ENCODE assay signal across 1 cellular context in the genomic region with DNA sequence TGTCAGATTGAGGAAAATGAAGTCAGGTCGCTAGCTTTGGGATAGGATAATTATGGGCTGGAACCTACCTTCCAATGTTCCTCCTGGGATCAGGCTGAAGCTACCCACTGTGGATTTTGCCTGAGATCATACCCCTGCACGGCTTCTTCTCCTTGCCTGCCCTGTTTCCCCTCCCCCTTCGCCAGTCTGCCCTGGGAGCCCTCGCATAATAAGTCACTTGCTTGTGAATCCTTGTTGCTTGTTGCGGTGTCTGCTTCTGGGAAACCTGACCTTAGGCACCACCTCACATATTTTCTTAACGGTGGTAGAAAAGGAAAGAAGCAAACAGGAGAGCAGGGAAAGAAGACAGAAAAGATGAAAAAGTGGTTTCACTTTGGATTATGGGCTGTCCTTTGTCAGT.
TF ChIP-seq lines count a peak whose summit lies in the region.

No MANE protein-coding gene starts in this region.

TF ChIP-seq in GM23338, 12 proteins besides CTCF, POLR2A, EP300 and RAD21 (continued from another document):
- TF ChIP-seq, protein P1, sequence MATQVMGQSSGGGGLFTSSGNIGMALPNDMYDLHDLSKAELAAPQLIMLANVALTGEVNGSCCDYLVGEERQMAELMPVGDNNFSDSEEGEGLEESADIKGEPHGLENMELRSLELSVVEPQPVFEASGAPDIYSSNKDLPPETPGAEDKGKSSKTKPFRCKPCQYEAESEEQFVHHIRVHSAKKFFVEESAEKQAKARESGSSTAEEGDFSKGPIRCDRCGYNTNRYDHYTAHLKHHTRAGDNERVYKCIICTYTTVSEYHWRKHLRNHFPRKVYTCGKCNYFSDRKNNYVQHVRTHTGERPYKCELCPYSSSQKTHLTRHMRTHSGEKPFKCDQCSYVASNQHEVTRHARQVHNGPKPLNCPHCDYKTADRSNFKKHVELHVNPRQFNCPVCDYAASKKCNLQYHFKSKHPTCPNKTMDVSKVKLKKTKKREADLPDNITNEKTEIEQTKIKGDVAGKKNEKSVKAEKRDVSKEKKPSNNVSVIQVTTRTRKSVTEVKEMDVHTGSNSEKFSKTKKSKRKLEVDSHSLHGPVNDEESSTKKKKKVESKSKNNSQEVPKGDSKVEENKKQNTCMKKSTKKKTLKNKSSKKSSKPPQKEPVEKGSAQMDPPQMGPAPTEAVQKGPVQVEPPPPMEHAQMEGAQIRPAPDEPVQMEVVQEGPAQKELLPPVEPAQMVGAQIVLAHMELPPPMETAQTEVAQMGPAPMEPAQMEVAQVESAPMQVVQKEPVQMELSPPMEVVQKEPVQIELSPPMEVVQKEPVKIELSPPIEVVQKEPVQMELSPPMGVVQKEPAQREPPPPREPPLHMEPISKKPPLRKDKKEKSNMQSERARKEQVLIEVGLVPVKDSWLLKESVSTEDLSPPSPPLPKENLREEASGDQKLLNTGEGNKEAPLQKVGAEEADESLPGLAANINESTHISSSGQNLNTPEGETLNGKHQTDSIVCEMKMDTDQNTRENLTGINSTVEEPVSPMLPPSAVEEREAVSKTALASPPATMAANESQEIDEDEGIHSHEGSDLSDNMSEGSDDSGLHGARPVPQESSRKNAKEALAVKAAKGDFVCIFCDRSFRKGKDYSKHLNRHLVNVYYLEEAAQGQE (IDR thresholded peaks at IDR 0.05; ENCODE audit: unreplicated experiment): no peak
- no peak for TF ChIP-seq CREB1 (CRISPR knock-in tag; IDR thresholded peaks at IDR 0.05; ENCODE audit: low read depth)
- TF ChIP-seq, protein P2, sequence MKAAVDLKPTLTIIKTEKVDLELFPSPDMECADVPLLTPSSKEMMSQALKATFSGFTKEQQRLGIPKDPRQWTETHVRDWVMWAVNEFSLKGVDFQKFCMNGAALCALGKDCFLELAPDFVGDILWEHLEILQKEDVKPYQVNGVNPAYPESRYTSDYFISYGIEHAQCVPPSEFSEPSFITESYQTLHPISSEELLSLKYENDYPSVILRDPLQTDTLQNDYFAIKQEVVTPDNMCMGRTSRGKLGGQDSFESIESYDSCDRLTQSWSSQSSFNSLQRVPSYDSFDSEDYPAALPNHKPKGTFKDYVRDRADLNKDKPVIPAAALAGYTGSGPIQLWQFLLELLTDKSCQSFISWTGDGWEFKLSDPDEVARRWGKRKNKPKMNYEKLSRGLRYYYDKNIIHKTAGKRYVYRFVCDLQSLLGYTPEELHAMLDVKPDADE (IDR thresholded peaks at IDR 0.05): no peak
- no peak for TF ChIP-seq ZNF331 (CRISPR knock-in tag; IDR thresholded peaks at IDR 0.05; ENCODE audit: low read depth)
- TF ChIP-seq JUNB (IDR thresholded peaks at IDR 0.05; ENCODE audit: unreplicated experiment): no peak
- TF ChIP-seq NANOG (IDR thresholded peaks at IDR 0.05; ENCODE audit: borderline replicate concordance): no peak
- TF ChIP-seq, protein P3, sequence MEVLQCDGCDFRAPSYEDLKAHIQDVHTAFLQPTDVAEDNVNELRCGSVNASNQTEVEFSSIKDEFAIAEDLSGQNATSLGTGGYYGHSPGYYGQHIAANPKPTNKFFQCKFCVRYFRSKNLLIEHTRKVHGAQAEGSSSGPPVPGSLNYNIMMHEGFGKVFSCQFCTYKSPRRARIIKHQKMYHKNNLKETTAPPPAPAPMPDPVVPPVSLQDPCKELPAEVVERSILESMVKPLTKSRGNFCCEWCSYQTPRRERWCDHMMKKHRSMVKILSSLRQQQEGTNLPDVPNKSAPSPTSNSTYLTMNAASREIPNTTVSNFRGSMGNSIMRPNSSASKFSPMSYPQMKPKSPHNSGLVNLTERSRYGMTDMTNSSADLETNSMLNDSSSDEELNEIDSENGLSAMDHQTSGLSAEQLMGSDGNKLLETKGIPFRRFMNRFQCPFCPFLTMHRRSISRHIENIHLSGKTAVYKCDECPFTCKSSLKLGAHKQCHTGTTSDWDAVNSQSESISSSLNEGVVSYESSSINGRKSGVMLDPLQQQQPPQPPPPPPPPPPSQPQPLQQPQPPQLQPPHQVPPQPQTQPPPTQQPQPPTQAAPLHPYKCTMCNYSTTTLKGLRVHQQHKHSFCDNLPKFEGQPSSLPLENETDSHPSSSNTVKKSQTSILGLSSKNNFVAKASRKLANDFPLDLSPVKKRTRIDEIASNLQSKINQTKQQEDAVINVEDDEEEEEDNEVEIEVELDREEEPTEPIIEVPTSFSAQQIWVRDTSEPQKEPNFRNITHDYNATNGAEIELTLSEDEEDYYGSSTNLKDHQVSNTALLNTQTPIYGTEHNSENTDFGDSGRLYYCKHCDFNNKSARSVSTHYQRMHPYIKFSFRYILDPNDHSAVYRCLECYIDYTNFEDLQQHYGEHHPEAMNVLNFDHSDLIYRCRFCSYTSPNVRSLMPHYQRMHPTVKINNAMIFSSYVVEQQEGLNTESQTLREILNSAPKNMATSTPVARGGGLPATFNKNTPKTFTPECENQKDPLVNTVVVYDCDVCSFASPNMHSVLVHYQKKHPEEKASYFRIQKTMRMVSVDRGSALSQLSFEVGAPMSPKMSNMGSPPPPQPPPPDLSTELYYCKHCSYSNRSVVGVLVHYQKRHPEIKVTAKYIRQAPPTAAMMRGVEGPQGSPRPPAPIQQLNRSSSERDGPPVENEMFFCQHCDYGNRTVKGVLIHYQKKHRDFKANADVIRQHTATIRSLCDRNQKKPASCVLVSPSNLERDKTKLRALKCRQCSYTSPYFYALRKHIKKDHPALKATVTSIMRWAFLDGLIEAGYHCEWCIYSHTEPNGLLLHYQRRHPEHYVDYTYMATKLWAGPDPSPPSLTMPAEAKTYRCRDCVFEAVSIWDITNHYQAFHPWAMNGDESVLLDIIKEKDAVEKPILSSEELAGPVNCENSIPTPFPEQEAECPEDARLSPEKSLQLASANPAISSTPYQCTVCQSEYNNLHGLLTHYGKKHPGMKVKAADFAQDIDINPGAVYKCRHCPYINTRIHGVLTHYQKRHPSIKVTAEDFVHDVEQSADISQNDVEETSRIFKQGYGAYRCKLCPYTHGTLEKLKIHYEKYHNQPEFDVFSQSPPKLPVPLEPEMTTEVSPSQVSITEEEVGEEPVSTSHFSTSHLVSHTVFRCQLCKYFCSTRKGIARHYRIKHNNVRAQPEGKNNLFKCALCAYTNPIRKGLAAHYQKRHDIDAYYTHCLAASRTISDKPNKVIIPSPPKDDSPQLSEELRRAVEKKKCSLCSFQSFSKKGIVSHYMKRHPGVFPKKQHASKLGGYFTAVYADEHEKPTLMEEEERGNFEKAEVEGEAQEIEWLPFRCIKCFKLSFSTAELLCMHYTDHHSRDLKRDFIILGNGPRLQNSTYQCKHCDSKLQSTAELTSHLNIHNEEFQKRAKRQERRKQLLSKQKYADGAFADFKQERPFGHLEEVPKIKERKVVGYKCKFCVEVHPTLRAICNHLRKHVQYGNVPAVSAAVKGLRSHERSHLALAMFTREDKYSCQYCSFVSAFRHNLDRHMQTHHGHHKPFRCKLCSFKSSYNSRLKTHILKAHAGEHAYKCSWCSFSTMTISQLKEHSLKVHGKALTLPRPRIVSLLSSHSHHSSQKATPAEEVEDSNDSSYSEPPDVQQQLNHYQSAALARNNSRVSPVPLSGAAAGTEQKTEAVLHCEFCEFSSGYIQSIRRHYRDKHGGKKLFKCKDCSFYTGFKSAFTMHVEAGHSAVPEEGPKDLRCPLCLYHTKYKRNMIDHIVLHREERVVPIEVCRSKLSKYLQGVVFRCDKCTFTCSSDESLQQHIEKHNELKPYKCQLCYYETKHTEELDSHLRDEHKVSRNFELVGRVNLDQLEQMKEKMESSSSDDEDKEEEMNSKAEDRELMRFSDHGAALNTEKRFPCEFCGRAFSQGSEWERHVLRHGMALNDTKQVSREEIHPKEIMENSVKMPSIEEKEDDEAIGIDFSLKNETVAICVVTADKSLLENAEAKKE (CRISPR knock-in tag; IDR thresholded peaks at IDR 0.05): no peak
- no peak for TF ChIP-seq POLR2AphosphoS5 (IDR thresholded peaks at IDR 0.05; ENCODE audit: low read depth)
- TF ChIP-seq ZNF114 (CRISPR knock-in tag; IDR thresholded peaks at IDR 0.05): no peak
- TF ChIP-seq EZH2phosphoT487 (IDR thresholded peaks at IDR 0.05; ENCODE audit: unreplicated experiment): no peak
- TF ChIP-seq EZH2 (IDR thresholded peaks at IDR 0.05; ENCODE audit: low read depth, unreplicated experiment): no peak
